11 cellular contexts compared by ENCODE assay signal in the genomic region with DNA sequence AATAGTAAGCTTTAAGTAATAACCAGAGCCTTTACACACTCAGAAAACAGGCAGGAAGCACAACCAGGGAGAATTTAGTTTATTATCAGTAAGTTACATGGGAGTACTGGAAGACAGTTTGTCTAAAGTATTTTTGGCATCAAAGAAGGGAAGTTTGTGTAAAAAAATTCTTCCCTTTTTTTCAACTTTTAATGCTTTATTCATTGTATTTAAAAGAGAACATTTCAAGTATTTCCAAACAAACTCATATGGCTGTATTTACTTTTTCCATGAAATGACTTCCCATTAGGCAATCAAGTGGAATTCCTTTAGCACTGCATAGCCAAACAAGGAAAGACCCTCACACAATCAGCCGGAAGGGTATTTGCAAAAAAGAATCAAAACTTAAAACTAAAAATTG. TPM values are rescaled to one million over a fixed set of nuclear protein-coding genes. Genes with fewer than 3 reads are reported as not detected.
DNase-seq lines count a peak whose midpoint lies in the region; ATAC-seq and TF ChIP-seq lines count a peak whose summit lies in the region.
"Had no signal": no experiment of that assay in that cellular context is flagged by ENCODE, and none has a peak within 500 bp of the region (broad histone marks: within the 10 kb centered on the region; RNA-seq: fewer than 3 reads in every experiment).

No MANE protein-coding gene starts in this region.

- no peaks in the 10 kb centered on the region for H3K9me2 ChIP-seq in PC-3 (replicated peaks; ENCODE audit: low read length)

- peak overlapping the region; percentile 57 for H3K27ac ChIP-seq in PC-3 (ENCODE audit: low read length)
- peak overlapping the region; percentile 40 for H3K27ac ChIP-seq in neutrophil

- DNase-seq in Calu3 = no peak
- DNase-seq in PC-3 = no peak
- no peak for DNase-seq in effector memory CD8-positive, alpha-beta T cell
- DNase-seq in WTC11 (ENCODE audit: low spot score) = no peak
- no peak for DNase-seq in globus pallidus (ENCODE audit: low spot score)
- DNase-seq in kidney glomerular epithelial cell (lab: John Stamatoyannopoulos, UW) = no peak
- no peak for DNase-seq in COR-L47 (lab: John Stamatoyannopoulos, UW)
- DNase-seq: midbrain, NCI-H146 had no signal

- H3K27me3 Mint-ChIP-seq in Calu3 (ENCODE audit: unreplicated experiment) = no peaks in the 10 kb centered on the region
- no peaks in the 10 kb centered on the region for H3K27me3 Mint-ChIP-seq in effector memory CD8-positive, alpha-beta T cell
- H3K27me3 Mint-ChIP-seq in WTC11 (ENCODE audit: low read depth) = no peaks in the 10 kb centered on the region
- H3K27me3 Mint-ChIP-seq: IgD-negative memory B cell had no signal

- peaks cover 7% of the 10 kb centered on the region for H3F3A ChIP-seq in PC-3 (ENCODE audit: low read length, unreplicated experiment)

- no peak overlapping the region for H3K4me2 ChIP-seq in PC-3 (ENCODE audit: low read length)

- no peaks in the 10 kb centered on the region for H3K9me3 Mint-ChIP-seq in Calu3 (ENCODE audit: low read depth, unreplicated experiment)
- no peaks in the 10 kb centered on the region for H3K9me3 Mint-ChIP-seq in effector memory CD8-positive, alpha-beta T cell
- no peaks in the 10 kb centered on the region for H3K9me3 Mint-ChIP-seq in WTC11
- H3K9me3 Mint-ChIP-seq: IgD-negative memory B cell had no signal

- H3K4me1 Mint-ChIP-seq in Calu3 (ENCODE audit: low read depth, unreplicated experiment) (peaks cover 65% of the 10 kb centered on the region), WTC11 (peaks cover 4% of the 10 kb centered on the region; the same call in 1 of the 2 replicates)
- peaks cover 17 to 42% of the 10 kb centered on the region in 2 donors for H3K4me1 Mint-ChIP-seq in effector memory CD8-positive, alpha-beta T cell (ENCODE audit: low read depth in 2 of 2)

- CTCF ChIA-PET in Calu3 (lab: Charles Lee) (interaction anchor here (1.3 kb wide), 1 partner anchor 26 kb away, joined by 4 read pairs; no protein-coding TSS in a partner anchor), PC-3 (lab: Charles Lee) (no interaction called here), WTC11 (lab: Charles Lee) (no interaction called here)

- H3K4me1 ChIP-seq in PC-3 (ENCODE audit: insufficient read depth, low read length) = peaks cover 66% of the 10 kb centered on the region
- peaks cover 10 to 12% of the 10 kb centered on the region in 2 experiments for H3K4me1 ChIP-seq in neutrophil (ENCODE audit: control insufficient read depth in 1 of 2, insufficient read depth in 1 of 2, low read depth in 1 of 2, low read length in 1 of 2)

- peaks cover 17% of the 10 kb centered on the region for H3K79me2 ChIP-seq in PC-3 (ENCODE audit: low read length)

- H3K4me3 ChIP-seq in PC-3 (ENCODE audit: low read length) = no peak overlapping the region
- no peak overlapping the region for H3K4me3 ChIP-seq in neutrophil (ENCODE audit: low read depth in 1 of 2, low read length in 1 of 2)

- POLR2A ChIA-PET in PC-3 (lab: Charles Lee; ENCODE audit: unreplicated experiment) = no interaction called here
- POLR2A ChIA-PET in WTC11 (lab: Charles Lee) = no interaction called here

- ATAC-seq in PC-3 (no peak), WTC11 (no peak)
- ATAC-seq in effector memory CD8-positive, alpha-beta T cell (replicated peaks) = no peak

- intact Hi-C loops in Calu3 (cut with micrococcal nuclease; ENCODE audit: unreplicated experiment) (no loop called here), PC-3 (cut with micrococcal nuclease) (no loop called here)

- no TSS peak for BruUV-seq in Calu3 (replicated peaks; lab: Mats Ljungman, UMichigan)
- no TSS peak for BruUV-seq in PC-3 (replicated peaks; lab: Mats Ljungman, UMichigan)

- H3K27me3 ChIP-seq in PC-3 (ENCODE audit: low read length) (no peaks in the 10 kb centered on the region), neutrophil (no peaks in the 10 kb centered on the region)

- H3K36me3 ChIP-seq in PC-3 (ENCODE audit: low read depth, low read length) = no peaks in the 10 kb centered on the region
- H3K36me3 ChIP-seq in neutrophil = peaks cover 54% of the 10 kb centered on the region

- no peaks in the 10 kb centered on the region for H4K20me1 ChIP-seq in PC-3 (ENCODE audit: low read length)

- H3K36me3 Mint-ChIP-seq in Calu3 (ENCODE audit: insufficient read depth, unreplicated experiment) (peaks cover 69% of the 10 kb centered on the region), WTC11 (peaks cover 5% of the 10 kb centered on the region; the same call in 1 of the 2 replicates)
- peaks cover 35% of the 10 kb centered on the region for H3K36me3 Mint-ChIP-seq in effector memory CD8-positive, alpha-beta T cell (ENCODE audit: insufficient read depth)
- H3K36me3 Mint-ChIP-seq: IgD-negative memory B cell had no signal

- no peak overlapping the region for H2AFZ ChIP-seq in PC-3 (ENCODE audit: low read length)

- no peak overlapping the region for H3K4me3 Mint-ChIP-seq in Calu3 (ENCODE audit: low read depth, unreplicated experiment)
- no peak overlapping the region for H3K4me3 Mint-ChIP-seq in effector memory CD8-positive, alpha-beta T cell
- H3K4me3 Mint-ChIP-seq in WTC11 = no peak overlapping the region

- TF ChIP-seq CTCF in Calu3 (IDR thresholded peaks at IDR 0.05; ENCODE audit: unreplicated experiment) = no peak
- no peak for TF ChIP-seq CTCF in PC-3 (conservative IDR thresholded peaks at IDR 0.05; ENCODE audit: low read depth, low read length)
- TF ChIP-seq CTCF in neutrophil (IDR thresholded peaks at IDR 0.05) = no peak
- TF ChIP-seq CTCF in WTC11 (IDR thresholded peaks at IDR 0.05) = no peak

- H3K27ac Mint-ChIP-seq in Calu3 (ENCODE audit: unreplicated experiment) (peak overlapping the region; percentile 84), WTC11 (no peak overlapping the region)
- H3K27ac Mint-ChIP-seq in effector memory CD8-positive, alpha-beta T cell = peak overlapping the region; percentile 7 to 67

- H3K9ac ChIP-seq in PC-3 (ENCODE audit: low read length) = no peak overlapping the region

- H3K9me3 ChIP-seq in PC-3 (ENCODE audit: low read length) (no peaks in the 10 kb centered on the region), neutrophil (no peaks in the 10 kb centered on the region)

TF ChIP-seq in WTC11, 78 proteins besides CTCF, POLR2A, EP300 and RAD21 (continues in another document):
- TF ChIP-seq ZNF671 (CRISPR knock-in tag; IDR thresholded peaks at IDR 0.05) = no peak
- no peak for TF ChIP-seq TCF7 (CRISPR knock-in tag; IDR thresholded peaks at IDR 0.05; ENCODE audit: low read depth)
- no peak for TF ChIP-seq OVOL2 (CRISPR knock-in tag; IDR thresholded peaks at IDR 0.05; ENCODE audit: borderline replicate concordance)
- TF ChIP-seq TEAD1 (CRISPR knock-in tag; IDR thresholded peaks at IDR 0.05) = no peak
- TF ChIP-seq, protein P1, sequence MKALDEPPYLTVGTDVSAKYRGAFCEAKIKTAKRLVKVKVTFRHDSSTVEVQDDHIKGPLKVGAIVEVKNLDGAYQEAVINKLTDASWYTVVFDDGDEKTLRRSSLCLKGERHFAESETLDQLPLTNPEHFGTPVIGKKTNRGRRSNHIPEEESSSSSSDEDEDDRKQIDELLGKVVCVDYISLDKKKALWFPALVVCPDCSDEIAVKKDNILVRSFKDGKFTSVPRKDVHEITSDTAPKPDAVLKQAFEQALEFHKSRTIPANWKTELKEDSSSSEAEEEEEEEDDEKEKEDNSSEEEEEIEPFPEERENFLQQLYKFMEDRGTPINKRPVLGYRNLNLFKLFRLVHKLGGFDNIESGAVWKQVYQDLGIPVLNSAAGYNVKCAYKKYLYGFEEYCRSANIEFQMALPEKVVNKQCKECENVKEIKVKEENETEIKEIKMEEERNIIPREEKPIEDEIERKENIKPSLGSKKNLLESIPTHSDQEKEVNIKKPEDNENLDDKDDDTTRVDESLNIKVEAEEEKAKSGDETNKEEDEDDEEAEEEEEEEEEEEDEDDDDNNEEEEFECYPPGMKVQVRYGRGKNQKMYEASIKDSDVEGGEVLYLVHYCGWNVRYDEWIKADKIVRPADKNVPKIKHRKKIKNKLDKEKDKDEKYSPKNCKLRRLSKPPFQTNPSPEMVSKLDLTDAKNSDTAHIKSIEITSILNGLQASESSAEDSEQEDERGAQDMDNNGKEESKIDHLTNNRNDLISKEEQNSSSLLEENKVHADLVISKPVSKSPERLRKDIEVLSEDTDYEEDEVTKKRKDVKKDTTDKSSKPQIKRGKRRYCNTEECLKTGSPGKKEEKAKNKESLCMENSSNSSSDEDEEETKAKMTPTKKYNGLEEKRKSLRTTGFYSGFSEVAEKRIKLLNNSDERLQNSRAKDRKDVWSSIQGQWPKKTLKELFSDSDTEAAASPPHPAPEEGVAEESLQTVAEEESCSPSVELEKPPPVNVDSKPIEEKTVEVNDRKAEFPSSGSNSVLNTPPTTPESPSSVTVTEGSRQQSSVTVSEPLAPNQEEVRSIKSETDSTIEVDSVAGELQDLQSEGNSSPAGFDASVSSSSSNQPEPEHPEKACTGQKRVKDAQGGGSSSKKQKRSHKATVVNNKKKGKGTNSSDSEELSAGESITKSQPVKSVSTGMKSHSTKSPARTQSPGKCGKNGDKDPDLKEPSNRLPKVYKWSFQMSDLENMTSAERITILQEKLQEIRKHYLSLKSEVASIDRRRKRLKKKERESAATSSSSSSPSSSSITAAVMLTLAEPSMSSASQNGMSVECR (CRISPR knock-in tag; IDR thresholded peaks at IDR 0.05; ENCODE audit: borderline replicate concordance) = no peak
- no peak for TF ChIP-seq ESRRA (CRISPR knock-in tag; IDR thresholded peaks at IDR 0.05; ENCODE audit: borderline replicate concordance)
- TF ChIP-seq ZBTB21 (CRISPR knock-in tag; IDR thresholded peaks at IDR 0.05; ENCODE audit: borderline replicate concordance) = no peak
- TF ChIP-seq KAT7 (CRISPR knock-in tag; IDR thresholded peaks at IDR 0.05; ENCODE audit: borderline replicate concordance) = no peak
- TF ChIP-seq, protein P2, sequence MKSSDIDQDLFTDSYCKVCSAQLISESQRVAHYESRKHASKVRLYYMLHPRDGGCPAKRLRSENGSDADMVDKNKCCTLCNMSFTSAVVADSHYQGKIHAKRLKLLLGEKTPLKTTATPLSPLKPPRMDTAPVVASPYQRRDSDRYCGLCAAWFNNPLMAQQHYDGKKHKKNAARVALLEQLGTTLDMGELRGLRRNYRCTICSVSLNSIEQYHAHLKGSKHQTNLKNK (CRISPR knock-in tag; IDR thresholded peaks at IDR 0.05) = no peak
- no peak for TF ChIP-seq PRRX2 (CRISPR knock-in tag; IDR thresholded peaks at IDR 0.05)
- TF ChIP-seq CREM (CRISPR knock-in tag; IDR thresholded peaks at IDR 0.05) = no peak
- TF ChIP-seq, protein P3, sequence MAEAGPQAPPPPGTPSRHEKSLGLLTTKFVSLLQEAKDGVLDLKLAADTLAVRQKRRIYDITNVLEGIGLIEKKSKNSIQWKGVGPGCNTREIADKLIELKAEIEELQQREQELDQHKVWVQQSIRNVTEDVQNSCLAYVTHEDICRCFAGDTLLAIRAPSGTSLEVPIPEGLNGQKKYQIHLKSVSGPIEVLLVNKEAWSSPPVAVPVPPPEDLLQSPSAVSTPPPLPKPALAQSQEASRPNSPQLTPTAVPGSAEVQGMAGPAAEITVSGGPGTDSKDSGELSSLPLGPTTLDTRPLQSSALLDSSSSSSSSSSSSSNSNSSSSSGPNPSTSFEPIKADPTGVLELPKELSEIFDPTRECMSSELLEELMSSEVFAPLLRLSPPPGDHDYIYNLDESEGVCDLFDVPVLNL (CRISPR knock-in tag; IDR thresholded peaks at IDR 0.05; ENCODE audit: borderline replicate concordance, low read depth) = no peak

RNA-seq across cellular contexts. Expression of a gene that starts 26.7 kb away (rescaled TPM):
- total RNA-seq in Calu3 (2022) (169 and 193 TPM in 2 replicates), PC-3 (2014; rRNA removed) (13.7 and 21.8 TPM in 2 replicates), WTC11 (2021) (74.9 to 76.8 TPM (median 75.7 TPM) in 3 replicates)
